8 cellular contexts compared by ENCODE assay signal in genomic region chr1:206714331-206715058, GRCh38. TPM values are rescaled to one million over a fixed set of nuclear protein-coding genes. Genes with fewer than 3 reads are reported as not detected.
DNase-seq lines count a peak whose midpoint lies in the region; ATAC-seq, FAIRE-seq and TF ChIP-seq lines count a peak whose summit lies in the region.

No MANE protein-coding gene starts in this region.

- H3K27ac ChIP-seq in adrenal gland (peak overlapping the region; percentile 25 to 86 (median 73)), HepG2 (ENCODE audit: extremely low read length, insufficient read depth, low read length) (no peak overlapping the region), vagina (peak overlapping the region; percentile 81), testis (no peak overlapping the region)

- CTCF ChIA-PET in HepG2 (lab: Yijun Ruan, JAX; ENCODE audit: low intra/inter-chr PET ratio, low total read pairs): no interaction called here

- no peak for TF ChIP-seq RAD21 in HepG2 (CRISPR knock-in tag; IDR thresholded peaks at IDR 0.05)

- peaks cover 56% of the 10 kb centered on the region for H3K79me2 ChIP-seq in HepG2 (ENCODE audit: insufficient read depth, low read length)

- H3K4me3 Mint-ChIP-seq in activated naive CD4-positive, alpha-beta T cell treated with anti-CD3 and anti-CD28 coated beads, Interleukin-2, amount 50 U/mL, for 24 hours: peak overlapping the region; percentile 27

- DNase-seq in activated naive CD4-positive, alpha-beta T cell (lab: John Stamatoyannopoulos, UW): no peak
- DNase-seq in adrenal gland (peak; percentile 59 to 87 (median 78)), HepG2 (ENCODE audit: low spot score) (no peak), vagina (ENCODE audit: extremely low spot score in 2 of 2) (no peak), testis (no peak), putamen (ENCODE audit: low spot score) (no peak)

- BruUV-seq in HepG2 (replicated peaks; lab: Mats Ljungman, UMichigan): no TSS peak

- peaks cover 83% of the 10 kb centered on the region for H3K4me1 Mint-ChIP-seq in activated naive CD4-positive, alpha-beta T cell treated with anti-CD3 and anti-CD28 coated beads, Interleukin-2, amount 50 U/mL, for 24 hours

- H3K4me2 ChIP-seq in HepG2 (ENCODE audit: low read depth, low read length): no peak overlapping the region

- no peaks in the 10 kb centered on the region for H3K9me3 ChIP-seq in adrenal gland (replicated peaks in 1 of 3)
- no peaks in the 10 kb centered on the region for H3K9me3 ChIP-seq in HepG2 (ENCODE audit: low read length)
- no peaks in the 10 kb centered on the region for H3K9me3 ChIP-seq in vagina
- H3K9me3 ChIP-seq in testis: no peaks in the 10 kb centered on the region

- POLR2A ChIA-PET in HepG2 (lab: Yijun Ruan, JAX): no interaction called here

- FAIRE-seq in HepG2 (lab: Jason Lieb, UNC): no peak

- no peak overlapping the region for H3K9ac ChIP-seq in HepG2 (ENCODE audit: insufficient read depth, low read depth, low read length)

- no peak overlapping the region for H3K4me3 ChIP-seq in adrenal gland
- no peak overlapping the region for H3K4me3 ChIP-seq in HepG2 (replicated peaks in 1 of 3; ENCODE audit: insufficient read depth in 1 of 3, low read depth in 2 of 3, low read length in 3 of 3)
- H3K4me3 ChIP-seq in vagina: no peak overlapping the region
- H3K4me3 ChIP-seq in testis: no peak overlapping the region

- intact Hi-C loops in adrenal gland (cut with DNase I): no loop called here
- intact Hi-C loops in HepG2 (cut with micrococcal nuclease; ENCODE audit: unreplicated experiment): no loop called here
- intact Hi-C loops in vagina (cut with DNase I): no loop called here
- intact Hi-C loops in testis (cut with DNase I; ENCODE audit: low total_unique reads): no loop called here

- in situ Hi-C loops in HepG2 (cut with HindIII; ENCODE audit: extremely low pct_ligation_motif_present, low pct_unique_long_range_greater_than_20kb): no loop called here

- H3K27me3 ChIP-seq in adrenal gland (no peaks in the 10 kb centered on the region), HepG2 (ENCODE audit: control insufficient read depth in 1 of 2, insufficient read depth in 2 of 2, low read length in 2 of 2) (no peaks in the 10 kb centered on the region), vagina (no peaks in the 10 kb centered on the region), testis (no peaks in the 10 kb centered on the region)

- H2AFZ ChIP-seq in HepG2 (ENCODE audit: low read length): no peak overlapping the region

- H3K27ac Mint-ChIP-seq in activated naive CD4-positive, alpha-beta T cell treated with anti-CD3 and anti-CD28 coated beads, Interleukin-2, amount 50 U/mL, for 24 hours: no peak overlapping the region

- peaks cover 2% of the 10 kb centered on the region for H3K36me3 Mint-ChIP-seq in activated naive CD4-positive, alpha-beta T cell treated with anti-CD3 and anti-CD28 coated beads, Interleukin-2, amount 50 U/mL, for 24 hours

- TF ChIP-seq EP300 in HepG2 (IDR thresholded peaks at IDR 0.05; ENCODE audit: low read depth in 2 of 2, low read length in 2 of 2) (no peak), HepG2 (CRISPR knock-in tag; IDR thresholded peaks at IDR 0.05; ENCODE audit: borderline replicate concordance) (no peak)

- ATAC-seq in HepG2: peak; percentile 53; the same call in 2 of the 3 replicates
- no peak for ATAC-seq in HG03457 (IDR thresholded peaks at IDR 0.05; ENCODE audit: unreplicated experiment)

- H3K9me3 Mint-ChIP-seq in activated naive CD4-positive, alpha-beta T cell treated with anti-CD3 and anti-CD28 coated beads, Interleukin-2, amount 50 U/mL, for 24 hours: no peaks in the 10 kb centered on the region

- H3K4me1 ChIP-seq in adrenal gland (replicated peaks in 1 of 2) (peaks cover 41 to 71% of the 10 kb centered on the region in 2 donors), HepG2 (ENCODE audit: insufficient read depth, low read length) (peaks cover 51% of the 10 kb centered on the region), vagina (peaks cover 71% of the 10 kb centered on the region), testis (peaks cover 9% of the 10 kb centered on the region)

- H3K27me3 Mint-ChIP-seq in activated naive CD4-positive, alpha-beta T cell treated with anti-CD3 and anti-CD28 coated beads, Interleukin-2, amount 50 U/mL, for 24 hours: no peaks in the 10 kb centered on the region

- TF ChIP-seq POLR2A in adrenal gland (IDR thresholded peaks at IDR 0.05) (no peak), HepG2 (IDR thresholded peaks at IDR 0.05; ENCODE audit: insufficient read depth in 1 of 2, low read depth in 2 of 2, low read length in 2 of 2) (no peak), vagina (IDR thresholded peaks at IDR 0.05) (no peak), testis (IDR thresholded peaks at IDR 0.05) (no peak)

- 49 to 53% (median 51%) methylated on average over 9 of the region's 9 CpGs for WGBS in adrenal gland, 4 donors
- WGBS in HepG2 (ENCODE audit: low lambda C conversion rate): 82% methylated on average over 9 of the region's 9 CpGs
- WGBS in testis, 2 donors: 60 to 64% methylated on average over 9 of the region's 9 CpGs

- peaks cover 22% of the 10 kb centered on the region for H4K20me1 ChIP-seq in HepG2 (ENCODE audit: insufficient read depth, low read length)

- H3K36me3 ChIP-seq in adrenal gland (replicated peaks in 1 of 2): no peaks in the 10 kb centered on the region
- no peaks in the 10 kb centered on the region for H3K36me3 ChIP-seq in HepG2 (replicated peaks in 1 of 2; ENCODE audit: control insufficient read depth in 1 of 2, insufficient read depth in 2 of 2, low read length in 2 of 2)
- no peaks in the 10 kb centered on the region for H3K36me3 ChIP-seq in vagina
- H3K36me3 ChIP-seq in testis (ENCODE audit: low read depth, missing control alignments): no peaks in the 10 kb centered on the region

- TF ChIP-seq CTCF in adrenal gland (IDR thresholded peaks at IDR 0.05): no peak
- TF ChIP-seq CTCF in HepG2 (CRISPR knock-in tag; IDR thresholded peaks at IDR 0.05): no peak
- TF ChIP-seq CTCF in vagina (IDR thresholded peaks at IDR 0.05): no peak
- TF ChIP-seq CTCF in testis (IDR thresholded peaks at IDR 0.05): no peak

RNA-seq across cellular contexts. Expression of gene MAPKAPK2, which starts 29.8 kb away (rescaled TPM):
- total RNA-seq in adrenal gland (100 to 1,000 TPM in 4 of 8 donors, 10 to 100 TPM in 4; 40.7 to 129 (median 96.0) TPM), HepG2 (2016; rRNA removed; fragmentation: Illumina TruSeq; extraction: Trizol) (14.5 and 16.6 TPM in 2 replicates), vagina (51.1 TPM), testis (10 to 100 TPM; 66.3 to 69.1 TPM)
- polyA plus RNA-seq in adrenal gland (10 to 100 TPM; 66.6 to 80.7 (median 71.6) TPM), HepG2 (2011; rRNA removed) (34.0 and 40.1 TPM in 2 replicates), testis (ENCODE audit: insufficient read depth, low read depth, low replicate concordance) (76.5 TPM)
- 11.7 and 13.0 TPM in 2 replicates for total RNA-seq in HepG2 (2016; cell fraction: cytosol; rRNA removed; fragmentation: Illumina TruSeq; extraction: Trizol; ENCODE audit: low read depth)
- 11.8 and 16.6 TPM in 2 replicates for total RNA-seq in HepG2 (2016; cell fraction: insoluble cytoplasmic fraction; rRNA removed; fragmentation: Illumina TruSeq; extraction: Trizol)
- 26.9 and 28.5 TPM in 2 replicates for total RNA-seq in HepG2 (2016; cell fraction: membrane; rRNA removed; fragmentation: Illumina TruSeq; extraction: Trizol)
- total RNA-seq in HepG2 (2016; cell fraction: nucleus; rRNA removed; fragmentation: Illumina TruSeq; extraction: Trizol): 15.3 TPM in 2 replicates
- polyA plus RNA-seq in HepG2 (2011; cell fraction: cytosol; rRNA removed): 28.8 and 30.9 TPM in 2 replicates
- polyA plus RNA-seq in HepG2 (2011; cell fraction: nucleus; rRNA removed): 60.6 and 63.0 TPM in 2 replicates
- polyA plus RNA-seq in HepG2 (2012): 17.3 and 31.0 TPM in 2 replicates
- polyA plus RNA-seq in HepG2 (2016; cell fraction: cytosol; fragmentation: Illumina TruSeq; extraction: Trizol; ENCODE audit: low read depth): 13.8 and 14.2 TPM in 2 replicates
- 17.8 and 22.4 TPM in 2 replicates for polyA plus RNA-seq in HepG2 (2016; cell fraction: insoluble cytoplasmic fraction; fragmentation: Illumina TruSeq; extraction: Trizol; ENCODE audit: low read depth)
- 32.7 and 35.8 TPM in 2 replicates for polyA plus RNA-seq in HepG2 (2016; cell fraction: membrane; fragmentation: Illumina TruSeq; extraction: Trizol; ENCODE audit: low read depth)
- polyA plus RNA-seq in HepG2 (2016; cell fraction: nucleus; fragmentation: Illumina TruSeq; extraction: Trizol; ENCODE audit: insufficient read depth, low read depth): 41.1 and 43.4 TPM in 2 replicates
- 50.0 and 68.4 TPM in 2 replicates for polyA minus RNA-seq in HepG2 (2011; rRNA and poly(A)+ RNA removed; ENCODE audit: low replicate concordance)
- 15.6 and 16.3 TPM in 2 replicates for polyA minus RNA-seq in HepG2 (2011; cell fraction: cytosol; rRNA and poly(A)+ RNA removed)
- polyA minus RNA-seq in HepG2 (2011; cell fraction: nucleus; rRNA and poly(A)+ RNA removed): 24.2 and 25.9 TPM in 2 replicates

RNA-seq across cellular contexts. Expression of gene IL19, which starts 56.1 kb away (rescaled TPM):
- total RNA-seq in adrenal gland: not detected
- polyA plus RNA-seq in adrenal gland: not detected
- total RNA-seq in HepG2 (2016; rRNA removed; fragmentation: Illumina TruSeq; extraction: Trizol): not detected in 2 replicates
- total RNA-seq in HepG2 (2016; cell fraction: cytosol; rRNA removed; fragmentation: Illumina TruSeq; extraction: Trizol; ENCODE audit: low read depth): not detected in 2 replicates
- not detected in 2 replicates for total RNA-seq in HepG2 (2016; cell fraction: insoluble cytoplasmic fraction; rRNA removed; fragmentation: Illumina TruSeq; extraction: Trizol)
- not detected in 2 replicates for total RNA-seq in HepG2 (2016; cell fraction: membrane; rRNA removed; fragmentation: Illumina TruSeq; extraction: Trizol)
- total RNA-seq in HepG2 (2016; cell fraction: nucleus; rRNA removed; fragmentation: Illumina TruSeq; extraction: Trizol): not detected in 2 replicates
- not detected in 2 replicates for polyA plus RNA-seq in HepG2 (2011; rRNA removed)
- not detected in 2 replicates for polyA plus RNA-seq in HepG2 (2011; cell fraction: cytosol; rRNA removed)
- polyA plus RNA-seq in HepG2 (2011; cell fraction: nucleus; rRNA removed): not detected in 2 replicates
- polyA plus RNA-seq in HepG2 (2012): not detected in 2 replicates
- not detected in 2 replicates for polyA plus RNA-seq in HepG2 (2016; cell fraction: cytosol; fragmentation: Illumina TruSeq; extraction: Trizol; ENCODE audit: low read depth)
- polyA plus RNA-seq in HepG2 (2016; cell fraction: insoluble cytoplasmic fraction; fragmentation: Illumina TruSeq; extraction: Trizol; ENCODE audit: low read depth): not detected in 2 replicates
- not detected in 2 replicates for polyA plus RNA-seq in HepG2 (2016; cell fraction: membrane; fragmentation: Illumina TruSeq; extraction: Trizol; ENCODE audit: low read depth)
- polyA plus RNA-seq in HepG2 (2016; cell fraction: nucleus; fragmentation: Illumina TruSeq; extraction: Trizol; ENCODE audit: insufficient read depth, low read depth): not detected in 2 replicates
- not detected in 2 replicates for polyA minus RNA-seq in HepG2 (2011; rRNA and poly(A)+ RNA removed; ENCODE audit: low replicate concordance)
- polyA minus RNA-seq in HepG2 (2011; cell fraction: cytosol; rRNA and poly(A)+ RNA removed): not detected in 2 replicates
- not detected in 2 replicates for polyA minus RNA-seq in HepG2 (2011; cell fraction: nucleus; rRNA and poly(A)+ RNA removed)
- total RNA-seq in vagina: not detected
- total RNA-seq in testis: not detected
- polyA plus RNA-seq in testis (ENCODE audit: insufficient read depth, low read depth, low replicate concordance): 0.37 TPM

RNA-seq across cellular contexts. Expression of gene IL10, which starts 57.8 kb away (rescaled TPM):
- total RNA-seq in adrenal gland (1 to 10 TPM in 7 of 8 donors, under 1 TPM in 1; 0.54 to 8.5 (median 3.3) TPM), HepG2 (2016; rRNA removed; fragmentation: Illumina TruSeq; extraction: Trizol) (not detected in 2 replicates), vagina (2.7 TPM), testis (1 to 10 TPM; 1.4 to 1.7 TPM)
- polyA plus RNA-seq in adrenal gland (1 to 10 TPM; 1.5 to 4.2 (median 1.6) TPM), HepG2 (2011; rRNA removed) (not detected in 2 replicates), testis (ENCODE audit: insufficient read depth, low read depth, low replicate concordance) (3.5 TPM)
- not detected in 2 replicates for total RNA-seq in HepG2 (2016; cell fraction: cytosol; rRNA removed; fragmentation: Illumina TruSeq; extraction: Trizol; ENCODE audit: low read depth)
- total RNA-seq in HepG2 (2016; cell fraction: insoluble cytoplasmic fraction; rRNA removed; fragmentation: Illumina TruSeq; extraction: Trizol): not detected in 2 replicates
- not detected in 2 replicates for total RNA-seq in HepG2 (2016; cell fraction: membrane; rRNA removed; fragmentation: Illumina TruSeq; extraction: Trizol)
- not detected in 2 replicates for total RNA-seq in HepG2 (2016; cell fraction: nucleus; rRNA removed; fragmentation: Illumina TruSeq; extraction: Trizol)
- not detected in 2 replicates for polyA plus RNA-seq in HepG2 (2011; cell fraction: cytosol; rRNA removed)
- polyA plus RNA-seq in HepG2 (2011; cell fraction: nucleus; rRNA removed): not detected in 2 replicates
- not detected in 2 replicates for polyA plus RNA-seq in HepG2 (2012)
- not detected in 2 replicates for polyA plus RNA-seq in HepG2 (2016; cell fraction: cytosol; fragmentation: Illumina TruSeq; extraction: Trizol; ENCODE audit: low read depth)
- not detected in 2 replicates for polyA plus RNA-seq in HepG2 (2016; cell fraction: insoluble cytoplasmic fraction; fragmentation: Illumina TruSeq; extraction: Trizol; ENCODE audit: low read depth)
- not detected in 2 replicates for polyA plus RNA-seq in HepG2 (2016; cell fraction: membrane; fragmentation: Illumina TruSeq; extraction: Trizol; ENCODE audit: low read depth)
- polyA plus RNA-seq in HepG2 (2016; cell fraction: nucleus; fragmentation: Illumina TruSeq; extraction: Trizol; ENCODE audit: insufficient read depth, low read depth): not detected in 2 replicates
- polyA minus RNA-seq in HepG2 (2011; rRNA and poly(A)+ RNA removed; ENCODE audit: low replicate concordance): not detected in 2 replicates
- polyA minus RNA-seq in HepG2 (2011; cell fraction: cytosol; rRNA and poly(A)+ RNA removed): not detected in 2 replicates
- polyA minus RNA-seq in HepG2 (2011; cell fraction: nucleus; rRNA and poly(A)+ RNA removed): not detected in 2 replicates

Comparison
In these comparisons a context has a peak if more than half of its experiments do, and no peak if none do; other contexts are left out.
1. DNase-seq: peak in adrenal gland (7 of 7); none in activated naive CD4-positive, alpha-beta T cell (0 of 4), HepG2 (single experiment), vagina (0 of 2), testis (single experiment) and putamen (single experiment).
2. H3K27ac ChIP-seq: peak in adrenal gland (5 of 5) and vagina (single experiment); none in HepG2 (single experiment) and testis (0 of 2).